8 cellular contexts compared by ENCODE assay signal in the genomic region with DNA sequence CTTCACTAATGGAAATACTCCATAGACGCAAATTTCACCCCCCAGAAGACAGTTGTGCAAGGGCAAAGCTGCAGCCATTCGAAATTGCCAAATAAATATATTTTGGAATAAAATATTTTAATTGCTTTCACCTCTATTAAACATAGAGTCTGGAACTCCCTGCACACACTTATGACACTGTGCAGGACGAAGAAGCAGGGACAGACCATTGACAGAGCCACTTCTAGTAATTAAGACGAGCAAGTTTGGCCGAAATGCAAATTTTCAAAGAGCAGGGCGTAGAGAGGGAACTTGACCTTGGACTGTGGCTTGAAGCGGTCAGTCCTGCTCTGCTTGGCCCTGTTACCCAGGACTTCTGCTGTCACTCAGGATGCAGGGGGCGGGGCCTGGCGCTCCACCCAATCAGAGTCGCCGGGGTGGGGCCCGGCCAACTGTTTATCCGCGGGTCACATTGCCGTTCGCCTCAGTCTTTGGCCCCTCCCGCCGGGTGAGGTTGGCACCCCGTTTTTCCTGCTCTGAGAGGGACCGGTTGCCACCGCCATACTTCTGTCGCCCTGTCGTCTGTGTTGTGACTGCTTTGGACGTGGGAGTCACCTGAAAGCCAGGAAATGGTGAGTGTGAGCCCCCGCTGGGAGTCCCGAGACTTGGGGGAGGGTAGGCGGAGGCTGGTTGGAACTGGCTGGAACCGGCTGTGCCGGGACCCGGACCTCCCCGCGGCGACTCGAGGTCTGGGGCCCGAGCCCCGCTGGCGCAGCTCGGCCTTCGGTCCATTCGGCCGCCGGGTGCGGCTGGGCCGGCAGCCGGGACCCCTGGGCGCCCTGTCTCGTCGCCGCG. TPM values are rescaled to one million over a fixed set of nuclear protein-coding genes. Genes with fewer than 3 reads are reported as not detected.
DNase-seq lines count a peak whose midpoint lies in the region; ATAC-seq, FAIRE-seq and TF ChIP-seq lines count a peak whose summit lies in the region.

Gene ZNF844, plus strand, starts transcription at position 466 of the 834 bp plus-strand sequence. Its CDS starts 143 bp downstream, at position 609.

- peak; percentile 97 to 99 (median 98) for DNase-seq in adrenal gland
- DNase-seq in heart right ventricle, result peak; percentile 98
- DNase-seq in pancreas, result peak; percentile 95 to 98 (median 98)
- DNase-seq in thoracic aorta (ENCODE audit: low spot score), result peak; percentile 91

- H3K36me3 ChIP-seq in SU-DHL-6 (ENCODE audit: low read length) (no peaks in the 10 kb centered on the region), adrenal gland (replicated peaks in 1 of 2) (no peaks in the 10 kb centered on the region), heart right ventricle (peaks cover 0 to 27% (median 0%) of the 10 kb centered on the region in 9 donors), pancreas (no peaks in the 10 kb centered on the region), thoracic aorta (no peaks in the 10 kb centered on the region)

- H3K9me3 ChIP-seq in SU-DHL-6 (ENCODE audit: insufficient read depth, low read length) (no peaks in the 10 kb centered on the region), adrenal gland (replicated peaks in 1 of 3) (peaks cover 0 to 4% (median 0%) of the 10 kb centered on the region in 3 donors), heart right ventricle (peaks cover 0 to 40% (median 9%) of the 10 kb centered on the region in 11 donors), pancreas (no peaks in the 10 kb centered on the region), thoracic aorta (peaks cover 29% of the 10 kb centered on the region)

- ATAC-seq in GM18873 (IDR thresholded peaks at IDR 0.05; ENCODE audit: low FRiP score, unreplicated experiment) (peak; percentile 68), HG03460 (IDR thresholded peaks at IDR 0.05; ENCODE audit: unreplicated experiment) (peak; percentile 81), heart right ventricle (peak; percentile 99 to 100 (median 100)), pancreas (peak; percentile 94 to 99 (median 96)), thoracic aorta (ENCODE audit: insufficient number of reproducible peaks, low FRiP score, low read depth) (peak; percentile 93)

- 2 to 9% (median 3%) methylated on average over 11 to 50 of the region's 50 CpGs for whole genome bisulfite sequencing in adrenal gland, 4 donors
- 2% methylated on average over 49 to 50 of the region's 50 CpGs for WGBS in heart right ventricle, 2 donors
- WGBS in pancreas, 2 donors, result 1 to 2% methylated on average over 49 to 50 of the region's 50 CpGs

- H3K9me2 ChIP-seq in SU-DHL-6 (replicated peaks; ENCODE audit: insufficient read depth, low read length), result no peaks in the 10 kb centered on the region

- H3K27me3 ChIP-seq in SU-DHL-6 (ENCODE audit: low read length) (no peaks in the 10 kb centered on the region), adrenal gland (no peaks in the 10 kb centered on the region), heart right ventricle (no peaks in the 10 kb centered on the region), pancreas (no peaks in the 10 kb centered on the region), thoracic aorta (replicated peaks; ENCODE audit: insufficient read depth) (no peaks in the 10 kb centered on the region)

- peak within 1 kb of the TSS; percentile 87 for H3K4me3 ChIP-seq in SU-DHL-6 (ENCODE audit: insufficient read depth, low read length, poor library complexity, severe bottlenecking)
- H3K4me3 ChIP-seq in adrenal gland, result peak within 1 kb of the TSS; percentile 40 to 88 (median 78)
- H3K4me3 ChIP-seq in heart right ventricle, result peak within 1 kb of the TSS; percentile 68 to 98 (median 82)
- peak within 1 kb of the TSS; percentile 52 to 88 (median 72) for H3K4me3 ChIP-seq in pancreas
- H3K4me3 ChIP-seq in thoracic aorta, result peak within 1 kb of the TSS; percentile 99

- H3F3A ChIP-seq in SU-DHL-6 (ENCODE audit: insufficient read depth), result no peaks in the 10 kb centered on the region

- H3K9ac ChIP-seq in SU-DHL-6 (ENCODE audit: low read length), result peak within 1 kb of the TSS; percentile 85

- no peak for FAIRE-seq in pancreas (lab: Jason Lieb, UNC)

- H3K4me1 ChIP-seq in adrenal gland (replicated peaks in 1 of 2) (peaks cover 8 to 19% of the 10 kb centered on the region in 2 donors), heart right ventricle (peaks cover 3 to 33% (median 21%) of the 10 kb centered on the region in 9 donors), pancreas (peaks cover 3 to 11% (median 4%) of the 10 kb centered on the region in 3 donors), thoracic aorta (ENCODE audit: control insufficient read depth in 1 of 2, low read depth in 2 of 2) (peaks cover 10 to 14% of the 10 kb centered on the region in 2 donors)

- peaks cover 30% of the 10 kb centered on the region for H3K79me2 ChIP-seq in SU-DHL-6 (ENCODE audit: insufficient read depth, low read length)

- H3K4me2 ChIP-seq in SU-DHL-6 (ENCODE audit: low read depth, low read length, poor library complexity, severe bottlenecking), result peak within 1 kb of the TSS; percentile 92

- no peak for TF ChIP-seq CTCF in 22Rv1 (IDR thresholded peaks at IDR 0.05)
- TF ChIP-seq CTCF in SU-DHL-6 (IDR thresholded peaks at IDR 0.05; ENCODE audit: insufficient read depth, low read length, poor library complexity, severe bottlenecking), result no peak
- no peak for TF ChIP-seq CTCF in adrenal gland (IDR thresholded peaks at IDR 0.05)
- no peak for TF ChIP-seq CTCF in heart right ventricle (IDR thresholded peaks at IDR 0.05)
- no peak for TF ChIP-seq CTCF in pancreas (IDR thresholded peaks at IDR 0.05)
- no peak for TF ChIP-seq CTCF in thoracic aorta (IDR thresholded peaks at IDR 0.05)

- no peaks in the 10 kb centered on the region for H4K20me1 ChIP-seq in SU-DHL-6 (ENCODE audit: low read depth, low read length)

- H3K27ac ChIP-seq in 22Rv1 (peak within 1 kb of the TSS; percentile 73), SU-DHL-6 (ENCODE audit: low read depth, low read length) (peak within 1 kb of the TSS; percentile 52), adrenal gland (peak within 1 kb of the TSS; percentile 54 to 98 (median 84)), heart right ventricle (peak within 1 kb of the TSS; percentile 80 to 98 (median 96)), pancreas (peak within 1 kb of the TSS; percentile 68 to 98 (median 89)), thoracic aorta (peak within 1 kb of the TSS; percentile 87 to 98)

- intact Hi-C loops in adrenal gland (cut with DNase I), result loop anchor here in 1 of 2 donors (5.0 kb wide), 1 partner anchor 78 kb away; the partner anchor contains the start of gene ZNF20
- intact Hi-C loops in heart right ventricle (cut with DNase I), result loop anchor here in 2 of 10 donors (1.0 to 5.0 kb wide), 2 partner anchors 73 to 76 kb away; partner anchors contain the start of gene ZNF20 (in 1 of the 2)
- intact Hi-C loops in pancreas (cut with DNase I), result loop anchor here in 1 of 3 donors (5.0 kb wide), 1 partner anchor 78 kb away; the partner anchor contains the start of gene ZNF20

- peak within 1 kb of the TSS; percentile 94 for H2AFZ ChIP-seq in SU-DHL-6 (ENCODE audit: low read depth, low read length, severe bottlenecking)

- peak; percentile 90 to 95 for TF ChIP-seq POLR2A in adrenal gland (IDR thresholded peaks at IDR 0.05)

RNA-seq across cellular contexts. Expression of gene ZNF844, which starts in this region (rescaled TPM):
- 10 to 100 TPM in 3 of 8 donors, 1 to 10 TPM in 5; 5.2 to 14.4 (median 9.9) TPM for total RNA-seq in adrenal gland
- 10 to 100 TPM in 1 of 3 donors, 1 to 10 TPM in 2; 1.2 to 11.2 (median 2.2) TPM for polyA plus RNA-seq in adrenal gland
- total RNA-seq in heart right ventricle, result 10 to 100 TPM; 11.4 to 22.5 (median 17.8) TPM
- 1 to 10 TPM; 2.3 to 6.1 TPM for polyA plus RNA-seq in heart right ventricle
- total RNA-seq in pancreas, result 10 to 100 TPM in 1 of 6 donors, 1 to 10 TPM in 5; 4.4 to 12.4 (median 5.7) TPM
- 1 to 10 TPM; 2.1 to 3.0 TPM for polyA plus RNA-seq in pancreas
- total RNA-seq in thoracic aorta, result 1 to 10 TPM; 4.7 to 9.0 TPM

Comparison
In these comparisons a context has a peak if more than half of its experiments do, and no peak if none do; other contexts are left out.
1. Peak in every context shown above with its lines: DNase-seq, ATAC-seq, H3K4me3 ChIP-seq and H3K27ac ChIP-seq.